In the genomic region with DNA sequence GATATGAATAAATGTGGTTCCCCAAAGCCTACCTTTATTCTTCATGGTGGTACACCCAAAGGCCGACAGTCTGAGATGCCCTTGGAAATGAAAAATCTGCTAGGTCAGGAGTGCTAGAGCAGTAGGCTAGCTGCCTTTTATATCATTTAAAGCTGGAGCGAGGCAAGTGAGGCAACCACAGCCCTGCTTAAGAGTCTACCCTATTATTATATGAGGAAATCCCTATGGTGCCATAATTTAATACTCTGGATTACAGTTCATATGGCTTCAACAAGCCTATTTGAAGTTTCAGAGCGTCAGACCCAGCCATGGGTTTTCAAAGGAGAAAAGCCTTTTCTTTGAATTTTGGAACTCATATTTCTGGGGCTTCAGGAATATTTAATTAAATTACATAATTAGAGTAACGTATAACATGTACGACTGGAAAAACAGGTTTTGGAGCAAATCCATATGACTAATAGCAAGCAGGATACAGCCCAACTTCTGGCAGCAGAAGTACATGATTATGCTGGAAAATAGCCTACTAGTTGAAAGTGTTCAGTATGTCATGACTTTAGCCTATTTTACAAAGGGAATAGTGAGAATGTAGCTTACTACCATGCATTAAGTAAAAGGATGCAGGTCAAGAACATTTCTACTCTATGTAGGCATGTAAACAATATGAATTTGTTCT, we compare ENCODE assay signal across 13 cellular contexts. TPM values are rescaled to one million over a fixed set of nuclear protein-coding genes. Genes with fewer than 3 reads are reported as not detected.
A peak's percentile ranks its signal among the peaks of the same experiment; 100 is the strongest.
DNase-seq lines count a peak whose midpoint lies in the region; ATAC-seq and TF ChIP-seq lines count a peak whose summit lies in the region.
"Had no signal": no experiment of that assay in that cellular context is flagged by ENCODE, and none has a peak within 500 bp of the region (broad histone marks: within the 10 kb centered on the region; RNA-seq: fewer than 3 reads in every experiment).

No MANE protein-coding gene starts in this region.

- 28% methylated on average over 5 of the region's 5 CpGs for WGBS in suprapubic skin

- POLR2A ChIA-PET in activated CD8-positive, alpha-beta T cell treated with anti-CD3 and anti-CD28 coated beads, Interleukin-2, amount 10 ng/mL, durations not matched to agents 7 days and 5 days (lab: Charles Lee), result no interaction called here

- no peak overlapping the region for H3K27ac Mint-ChIP-seq in activated CD8-positive, alpha-beta T cell treated with anti-CD3 and anti-CD28 coated beads, Interleukin-2, amount 10 ng/mL, durations not matched to agents 7 days and 5 days
- H3K27ac Mint-ChIP-seq in activated CD4-positive, alpha-beta T cell treated with anti-CD3 and anti-CD28 coated beads, Interleukin-2, amount 10 ng/mL, durations not matched to agents 24 days and 14 days, result no peak overlapping the region
- H3K27ac Mint-ChIP-seq: activated CD4-positive, alpha-beta memory T cell treated with anti-CD3 and anti-CD28 coated beads for 36 hours; stimulated activated naive CD8-positive, alpha-beta T cell treated with anti-CD3 and anti-CD28 coated beads, Interleukin-15, amount 100 ng/mL, for 72 hours had no signal

- TF ChIP-seq POLR2A in suprapubic skin (IDR thresholded peaks at IDR 0.05), result no peak

- intact Hi-C loops in activated CD4-positive, alpha-beta T cell treated with anti-CD3 and anti-CD28 coated beads, Interleukin-2, amount 10 ng/mL, durations not matched to agents 24 days and 14 days (cut with micrococcal nuclease), result loop anchor here (10.0 kb wide), 1 partner anchor 573 kb away; no protein-coding TSS in a partner anchor

- CTCF ChIA-PET in activated CD8-positive, alpha-beta T cell treated with anti-CD3 and anti-CD28 coated beads, Interleukin-2, amount 10 ng/mL, durations not matched to agents 7 days and 5 days (lab: Charles Lee), result interaction anchor here (1.2 kb wide), 1 partner anchor 27 kb away, joined by 3 read pairs; no protein-coding TSS in a partner anchor

- H3K4me1 ChIP-seq in suprapubic skin (peaks cover 27% of the 10 kb centered on the region), SJCRH30 (no peaks in the 10 kb centered on the region)
- H3K4me1 ChIP-seq: spleen had no signal

- H3K27me3 ChIP-seq in suprapubic skin, result no peaks in the 10 kb centered on the region
- H3K27me3 ChIP-seq in SJCRH30, result no peaks in the 10 kb centered on the region
- H3K27me3 ChIP-seq: spleen had no signal

- DNase-seq in NCI-H345 (lab: John Stamatoyannopoulos, UW) (peak; percentile 1), NCI-H345 treated with DMSO at 0.1 percent for 48 hours (lab: John Stamatoyannopoulos, UW; ENCODE audit: unreplicated experiment) (no peak), NCI-H69 (lab: John Stamatoyannopoulos, UW) (peak; percentile 83), fibroblast of pulmonary artery (ENCODE audit: low read depth) (peak; percentile 86), suprapubic skin (ENCODE audit: low spot score in 2 of 2) (no peak), SJCRH30 (no peak)
- no peak for DNase-seq in activated CD8-positive, alpha-beta T cell treated with anti-CD3 and anti-CD28 coated beads, Interleukin-2, amount 10 ng/mL, durations not matched to agents 7 days and 5 days
- DNase-seq in activated CD4-positive, alpha-beta T cell treated with anti-CD3 and anti-CD28 coated beads, Interleukin-2, amount 10 ng/mL, durations not matched to agents 24 days and 14 days, result no peak
- DNase-seq: activated CD4-positive, alpha-beta memory T cell treated with anti-CD3 and anti-CD28 coated beads for 36 hours; spleen; stimulated activated naive CD8-positive, alpha-beta T cell treated with anti-CD3 and anti-CD28 coated beads, Interleukin-15, amount 100 ng/mL, for 72 hours had no signal

- H3K27ac ChIP-seq in suprapubic skin (peak overlapping the region; percentile 80), SJCRH30 (no peak overlapping the region)
- H3K27ac ChIP-seq: spleen had no signal

- no peaks in the 10 kb centered on the region for H3K36me3 Mint-ChIP-seq in activated CD8-positive, alpha-beta T cell treated with anti-CD3 and anti-CD28 coated beads, Interleukin-2, amount 10 ng/mL, durations not matched to agents 7 days and 5 days (ENCODE audit: low read depth)
- H3K36me3 Mint-ChIP-seq in activated CD4-positive, alpha-beta T cell treated with anti-CD3 and anti-CD28 coated beads, Interleukin-2, amount 10 ng/mL, durations not matched to agents 24 days and 14 days (ENCODE audit: low read depth), result no peaks in the 10 kb centered on the region
- H3K36me3 Mint-ChIP-seq: activated CD4-positive, alpha-beta memory T cell treated with anti-CD3 and anti-CD28 coated beads for 36 hours had no signal

- peaks cover 11% of the 10 kb centered on the region for H3K4me1 Mint-ChIP-seq in activated CD8-positive, alpha-beta T cell treated with anti-CD3 and anti-CD28 coated beads, Interleukin-2, amount 10 ng/mL, durations not matched to agents 7 days and 5 days (ENCODE audit: low read depth)
- peaks cover 8% of the 10 kb centered on the region for H3K4me1 Mint-ChIP-seq in activated CD4-positive, alpha-beta T cell treated with anti-CD3 and anti-CD28 coated beads, Interleukin-2, amount 10 ng/mL, durations not matched to agents 24 days and 14 days
- H3K4me1 Mint-ChIP-seq: central memory CD8-positive, alpha-beta T cell had no signal

- no peak for TF ChIP-seq CTCF in fibroblast of pulmonary artery (IDR thresholded peaks at IDR 0.05; ENCODE audit: low read length, missing control alignments)
- TF ChIP-seq CTCF in suprapubic skin (IDR thresholded peaks at IDR 0.05), result no peak

- H3K9me3 ChIP-seq in suprapubic skin, result no peaks in the 10 kb centered on the region
- H3K9me3 ChIP-seq in SJCRH30 (replicated peaks), result no peaks in the 10 kb centered on the region
- H3K9me3 ChIP-seq: spleen had no signal

- H3K9me3 Mint-ChIP-seq in activated CD8-positive, alpha-beta T cell treated with anti-CD3 and anti-CD28 coated beads, Interleukin-2, amount 10 ng/mL, durations not matched to agents 7 days and 5 days (ENCODE audit: insufficient read depth), result no peaks in the 10 kb centered on the region
- no peaks in the 10 kb centered on the region for H3K9me3 Mint-ChIP-seq in activated CD4-positive, alpha-beta T cell treated with anti-CD3 and anti-CD28 coated beads, Interleukin-2, amount 10 ng/mL, durations not matched to agents 24 days and 14 days
- H3K9me3 Mint-ChIP-seq: activated CD4-positive, alpha-beta memory T cell treated with anti-CD3 and anti-CD28 coated beads for 36 hours; central memory CD8-positive, alpha-beta T cell; stimulated activated naive CD8-positive, alpha-beta T cell treated with anti-CD3 and anti-CD28 coated beads, Interleukin-15, amount 100 ng/mL, for 72 hours had no signal

- no peak for ATAC-seq in activated CD8-positive, alpha-beta T cell treated with anti-CD3 and anti-CD28 coated beads, Interleukin-2, amount 10 ng/mL, durations not matched to agents 7 days and 5 days
- ATAC-seq: Panc1; stimulated activated naive CD8-positive, alpha-beta T cell treated with anti-CD3 and anti-CD28 coated beads, Interleukin-15, amount 100 ng/mL, for 72 hours had no signal

- no peak overlapping the region for H3K4me3 Mint-ChIP-seq in activated CD8-positive, alpha-beta T cell treated with anti-CD3 and anti-CD28 coated beads, Interleukin-2, amount 10 ng/mL, durations not matched to agents 7 days and 5 days
- no peak overlapping the region for H3K4me3 Mint-ChIP-seq in activated CD4-positive, alpha-beta T cell treated with anti-CD3 and anti-CD28 coated beads, Interleukin-2, amount 10 ng/mL, durations not matched to agents 24 days and 14 days
- H3K4me3 Mint-ChIP-seq: activated CD4-positive, alpha-beta memory T cell treated with anti-CD3 and anti-CD28 coated beads for 36 hours; central memory CD8-positive, alpha-beta T cell; stimulated activated naive CD8-positive, alpha-beta T cell treated with anti-CD3 and anti-CD28 coated beads, Interleukin-15, amount 100 ng/mL, for 72 hours had no signal

- H3K27me3 Mint-ChIP-seq in activated CD8-positive, alpha-beta T cell treated with anti-CD3 and anti-CD28 coated beads, Interleukin-2, amount 10 ng/mL, durations not matched to agents 7 days and 5 days (ENCODE audit: low read depth), result peaks cover 3% of the 10 kb centered on the region
- H3K27me3 Mint-ChIP-seq in activated CD4-positive, alpha-beta T cell treated with anti-CD3 and anti-CD28 coated beads, Interleukin-2, amount 10 ng/mL, durations not matched to agents 24 days and 14 days, result peaks cover 8% of the 10 kb centered on the region
- H3K27me3 Mint-ChIP-seq: activated CD4-positive, alpha-beta memory T cell treated with anti-CD3 and anti-CD28 coated beads for 36 hours; central memory CD8-positive, alpha-beta T cell; stimulated activated naive CD8-positive, alpha-beta T cell treated with anti-CD3 and anti-CD28 coated beads, Interleukin-15, amount 100 ng/mL, for 72 hours had no signal

- TF ChIP-seq EP300 in suprapubic skin (IDR thresholded peaks at IDR 0.05), result no peak

- H3K36me3 ChIP-seq in suprapubic skin, result no peaks in the 10 kb centered on the region
- H3K36me3 ChIP-seq in SJCRH30, result no peaks in the 10 kb centered on the region
- H3K36me3 ChIP-seq: spleen had no signal

- no peak overlapping the region for H3K4me3 ChIP-seq in fibroblast of pulmonary artery (replicated peaks; ENCODE audit: low read depth, low read length)
- peak overlapping the region; percentile 19 for H3K4me3 ChIP-seq in suprapubic skin
- no peak overlapping the region for H3K4me3 ChIP-seq in SJCRH30
- H3K4me3 ChIP-seq: spleen had no signal

RNA-seq across cellular contexts. Expression of gene SLTM, which starts 18.0 kb away (rescaled TPM):
- total RNA-seq in suprapubic skin, result 100 to 1,000 TPM in 2 of 4 donors, 10 to 100 TPM in 2; 73.2 to 213 (median 98.0) TPM
- 100 to 1,000 TPM; 120 to 122 TPM for total RNA-seq in activated CD8-positive, alpha-beta T cell treated with anti-CD3 and anti-CD28 coated beads, Interleukin-2, amount 10 ng/mL, durations not matched to agents 7 days and 5 days
- total RNA-seq in activated CD4-positive, alpha-beta T cell treated with anti-CD3 and anti-CD28 coated beads, Interleukin-2, amount 10 ng/mL, durations not matched to agents 24 days and 14 days, result 126 and 127 TPM in 2 replicates
- 105 and 131 TPM in 2 replicates for total RNA-seq in SJCRH30 (2014; rRNA removed; shearing (Covaris generic))

RNA-seq across cellular contexts. Expression of gene RNF111, which starts 35.9 kb away (rescaled TPM):
- total RNA-seq in suprapubic skin, result 10 to 100 TPM; 15.2 to 34.4 (median 22.2) TPM
- 10 to 100 TPM; 36.7 to 38.9 TPM for total RNA-seq in activated CD8-positive, alpha-beta T cell treated with anti-CD3 and anti-CD28 coated beads, Interleukin-2, amount 10 ng/mL, durations not matched to agents 7 days and 5 days
- total RNA-seq in activated CD4-positive, alpha-beta T cell treated with anti-CD3 and anti-CD28 coated beads, Interleukin-2, amount 10 ng/mL, durations not matched to agents 24 days and 14 days, result 32.9 and 35.1 TPM in 2 replicates
- total RNA-seq in SJCRH30 (2014; rRNA removed; shearing (Covaris generic)), result 27.2 and 30.1 TPM in 2 replicates

Comparison
In these comparisons a context has a peak if more than half of its experiments do, and no peak if none do; other contexts are left out.
1. DNase-seq: peak in NCI-H345 (single experiment), NCI-H69 (single experiment) and fibroblast of pulmonary artery (single experiment); none in NCI-H345 treated with DMSO at 0.1 percent for 48 hours (single experiment), suprapubic skin (0 of 2), activated CD8-positive, alpha-beta T cell treated with anti-CD3 and anti-CD28 coated beads, Interleukin-2, amount 10 ng/mL, durations not matched to agents 7 days and 5 days (single experiment), activated CD4-positive, alpha-beta T cell treated with anti-CD3 and anti-CD28 coated beads, Interleukin-2, amount 10 ng/mL, durations not matched to agents 24 days and 14 days (single experiment) and SJCRH30 (0 of 2).